17 cellular contexts compared by ENCODE assay signal in genomic region chr3:102177075-102177755, GRCh38.
"Had no signal": no experiment of that assay in that cellular context is flagged by ENCODE, and none has a peak within 500 bp of the region (broad histone marks: within the 10 kb centered on the region; RNA-seq: fewer than 3 reads in every experiment).

No MANE protein-coding gene starts in this region.

- ATAC-seq: activated CD8-positive, alpha-beta T cell treated with anti-CD3 and anti-CD28 coated beads, Interleukin-2, amount 10 ng/mL, durations not matched to agents 7 days and 5 days; heart left ventricle; left ventricle myocardium superior; natural killer cell; pancreas; sciatic nerve; stimulated activated memory B cell treated with anti-CD40 and anti-IgM and Interleukin-4, amounts not matched to agents 10 μg/mL and 1 μg/mL and 100 μg/mL, for 72 hours had no signal

- FAIRE-seq: pancreas had no signal

- H3K4me1 Mint-ChIP-seq: natural killer cell had no signal

- H3K4me3 Mint-ChIP-seq: activated CD4-positive, alpha-beta T cell treated with anti-CD3 and anti-CD28 coated beads, Interleukin-2, amount 10 ng/mL, durations not matched to agents 7 days and 5 days; activated CD8-positive, alpha-beta T cell treated with anti-CD3 and anti-CD28 coated beads, Interleukin-2, amount 10 ng/mL, durations not matched to agents 7 days and 5 days; activated T-cell treated with anti-CD3 and anti-CD28 coated beads, Interleukin-2, amount 50 U/mL, for 24 hours; natural killer cell; stimulated activated memory B cell treated with anti-CD40 and anti-IgM and Interleukin-4, amounts not matched to agents 10 μg/mL and 1 μg/mL and 100 μg/mL, for 72 hours had no signal

- H3K27me3 Mint-ChIP-seq: activated CD4-positive, alpha-beta T cell treated with anti-CD3 and anti-CD28 coated beads, Interleukin-2, amount 10 ng/mL, durations not matched to agents 7 days and 5 days; activated T-cell treated with anti-CD3 and anti-CD28 coated beads, Interleukin-2, amount 50 U/mL, for 24 hours; stimulated activated memory B cell treated with anti-CD40 and anti-IgM and Interleukin-4, amounts not matched to agents 10 μg/mL and 1 μg/mL and 100 μg/mL, for 72 hours had no signal

- DNase-seq: activated CD4-positive, alpha-beta T cell treated with anti-CD3 and anti-CD28 coated beads, Interleukin-2, amount 10 ng/mL, durations not matched to agents 7 days and 5 days; activated CD8-positive, alpha-beta T cell treated with anti-CD3 and anti-CD28 coated beads, Interleukin-2, amount 10 ng/mL, durations not matched to agents 7 days and 5 days; activated naive CD4-positive, alpha-beta T cell treated with Interleukin-2 at 50 U/mL for 16 hours; activated T-cell treated with anti-CD3 and anti-CD28 coated beads, Interleukin-2, amount 50 U/mL, for 24 hours; aorta; cortex of kidney; heart left ventricle; left ventricle myocardium superior; mesendoderm; natural killer cell; pancreas; stimulated activated CD4-positive, alpha-beta T cell treated with anti-CD3 and anti-CD28 coated beads, Interleukin-4, amount 100 ng/mL, for 4 hours; upper lobe of right lung had no signal

- H3K27ac ChIP-seq: heart left ventricle, neutrophil, pancreas, upper lobe of right lung had no signal

- H3K27ac Mint-ChIP-seq: activated CD4-positive, alpha-beta T cell treated with anti-CD3 and anti-CD28 coated beads, Interleukin-2, amount 10 ng/mL, durations not matched to agents 7 days and 5 days; activated CD8-positive, alpha-beta T cell treated with anti-CD3 and anti-CD28 coated beads, Interleukin-2, amount 10 ng/mL, durations not matched to agents 7 days and 5 days; activated T-cell treated with anti-CD3 and anti-CD28 coated beads, Interleukin-2, amount 50 U/mL, for 24 hours; activated T-helper 2 cell treated with anti-CD3 and anti-CD28 coated beads, Interferon-gamma antibody, Interleukin-2, Interleukin-4, amounts not matched to agents 10 μg/mL and 5 μg/mL and 100 μg/mL, durations not matched to agents 14 hours and 24 hours and 36 hours; natural killer cell; stimulated activated memory B cell treated with anti-CD40 and anti-IgM and Interleukin-4, amounts not matched to agents 10 μg/mL and 1 μg/mL and 100 μg/mL, for 72 hours had no signal

- H3K9me3 Mint-ChIP-seq: activated T-cell treated with anti-CD3 and anti-CD28 coated beads, Interleukin-2, amount 50 U/mL, for 24 hours; activated T-helper 2 cell treated with anti-CD3 and anti-CD28 coated beads, Interferon-gamma antibody, Interleukin-2, Interleukin-4, amounts not matched to agents 10 μg/mL and 5 μg/mL and 100 μg/mL, durations not matched to agents 14 hours and 24 hours and 36 hours; natural killer cell; stimulated activated memory B cell treated with anti-CD40 and anti-IgM and Interleukin-4, amounts not matched to agents 10 μg/mL and 1 μg/mL and 100 μg/mL, for 72 hours had no signal

- H3K36me3 Mint-ChIP-seq: natural killer cell; stimulated activated memory B cell treated with anti-CD40 and anti-IgM and Interleukin-4, amounts not matched to agents 10 μg/mL and 1 μg/mL and 100 μg/mL, for 72 hours had no signal
